Comparison of ENCODE assay signal across 12 cellular contexts in the genomic region with DNA sequence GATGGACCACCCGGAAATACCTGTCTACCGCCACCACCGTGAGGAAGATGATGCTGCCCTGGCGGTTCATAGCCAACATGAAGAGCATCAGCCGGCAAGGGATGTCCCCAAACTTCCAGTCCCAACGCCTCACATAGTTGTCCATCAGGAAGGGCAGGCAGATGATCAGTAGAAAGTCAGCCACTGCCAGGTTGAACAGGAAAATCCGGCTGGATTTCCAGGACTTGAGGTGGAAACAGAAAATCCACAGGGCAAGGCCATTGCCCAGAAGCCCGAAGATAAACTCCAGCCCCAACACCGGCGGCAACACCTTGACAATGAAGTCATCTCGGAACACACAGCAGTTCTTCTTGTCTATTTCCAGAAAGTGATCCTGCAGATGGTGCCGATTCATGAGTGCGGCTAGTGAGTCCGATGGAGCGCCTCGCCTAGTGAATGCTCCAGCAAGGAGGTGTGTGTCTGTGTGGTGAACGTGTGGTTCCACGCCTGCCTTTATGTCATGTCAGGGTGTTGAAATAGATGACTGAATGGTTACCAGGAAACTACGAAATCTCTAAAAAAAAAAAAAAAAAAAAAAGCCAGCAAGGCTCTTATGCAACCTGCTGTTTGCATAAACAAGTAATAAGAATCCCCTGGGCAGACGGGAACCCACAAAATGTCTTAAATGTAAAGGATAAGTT. TPM values are rescaled to one million over a fixed set of nuclear protein-coding genes. Genes with fewer than 3 reads are reported as not detected.
DNase-seq lines count a peak whose midpoint lies in the region; ATAC-seq and TF ChIP-seq lines count a peak whose summit lies in the region.
"Not testable (repeated sequence)": the region's sequence is repeated elsewhere in the genome, so short reads cannot be mapped to it uniquely, and the experiment has no call there.
"Had no signal": no experiment of that assay in that cellular context is flagged by ENCODE, and none has a peak within 500 bp of the region (broad histone marks: within the 10 kb centered on the region; RNA-seq: fewer than 3 reads in every experiment).

A gene (minus strand): TSS at position 468 of the 680 bp plus-strand sequence. CDS start 74 bp downstream, at position 394.

- not testable (repeated sequence) for H3K9ac ChIP-seq in adipocyte (ENCODE audit: low read length)

- H3K4me1 ChIP-seq in adipocyte (ENCODE audit: control insufficient read depth, insufficient read depth, low read length) (peaks cover 18% of the 10 kb centered on the region), esophagus squamous epithelium (peaks cover 0 to 47% (median 0%) of the 10 kb centered on the region in 3 donors)
- not testable (repeated sequence) for H3K4me1 ChIP-seq in mucosa of descending colon (ENCODE audit: low read depth)

- peak in 2 of 4 donors; percentile 42 to 56 for TF ChIP-seq POLR2A in esophagus squamous epithelium (IDR thresholded peaks at IDR 0.05)

- TF ChIP-seq CTCF in HL-60 (IDR thresholded peaks at IDR 0.05; ENCODE audit: insufficient read depth, low read length); esophagus squamous epithelium (IDR thresholded peaks at IDR 0.05); mucosa of descending colon (IDR thresholded peaks at IDR 0.05): not testable (repeated sequence)

- H3K27ac ChIP-seq in HL-60 (replicated peaks), result not testable (repeated sequence)
- H3K27ac ChIP-seq in esophagus squamous epithelium, result peak within 1 kb of the TSS; percentile 56 to 87 (median 76)
- peak within 1 kb of the TSS in 13 of 21 experiments; percentile 2 to 65 (median 37) for H3K27ac ChIP-seq in skin epidermis

- peak; percentile 31 for ATAC-seq in mucosa of descending colon

- H3K36me3 ChIP-seq in adipocyte (ENCODE audit: control insufficient read depth, insufficient read depth, low read length, severe bottlenecking); esophagus squamous epithelium; mucosa of descending colon (ENCODE audit: low read depth): not testable (repeated sequence)

- H3K4me3 ChIP-seq in HL-60 (replicated peaks; ENCODE audit: insufficient read depth, low read length); mucosa of descending colon: not testable (repeated sequence)
- H3K4me3 ChIP-seq in adipocyte (ENCODE audit: low read length) (peak within 1 kb of the TSS; percentile 59), esophagus squamous epithelium (peak within 1 kb of the TSS; percentile 3 to 45 (median 37)), skin epidermis (peak within 1 kb of the TSS in 5 of 7 experiments; percentile 0 to 30 (median 13))

- DNase-seq in AML-193 (lab: John Stamatoyannopoulos, UW), result peak; percentile 40
- peak; percentile 71 to 79 for DNase-seq in HL-60 (ENCODE audit: low read depth in 1 of 2, low spot score in 1 of 2)
- peak; percentile 55 for DNase-seq in NK-92 treated with Interleukin-12 subunit alpha and Interleukin-12 subunit beta, amount 100 ng/mL, for 24 hours (lab: John Stamatoyannopoulos, UW)
- peak; percentile 23 for DNase-seq in adipocyte (ENCODE audit: low read depth)
- not testable (repeated sequence) for DNase-seq in esophagus squamous epithelium (lab: John Stamatoyannopoulos, UW); mucosa of descending colon
- DNase-seq in iris pigment epithelial cell (ENCODE audit: low read depth), result peak; percentile 83

- 52% methylated on average over 8 to 11 of the region's 20 CpGs for WGBS in esophagus squamous epithelium, 2 donors

- not testable (repeated sequence) for H3K9me3 ChIP-seq in adipocyte (ENCODE audit: control insufficient read depth, low read length); esophagus squamous epithelium; mucosa of descending colon

- H3K27me3 ChIP-seq in HL-60 (ENCODE audit: insufficient read depth, poor library complexity, severe bottlenecking); adipocyte (replicated peaks; ENCODE audit: control insufficient read depth, insufficient read depth, low read length); esophagus squamous epithelium: not testable (repeated sequence)

- intact Hi-C loops in esophagus squamous epithelium (cut with DNase I); mucosa of descending colon (cut with DNase I, micrococcal nuclease): not testable (repeated sequence)

RNA-seq across cellular contexts. Expression of the gene that starts here (rescaled TPM):
- 10 to 100 TPM; 12.0 to 24.1 (median 17.7) TPM for total RNA-seq in esophagus squamous epithelium
- total RNA-seq in mucosa of descending colon, result 1 to 10 TPM in 1 of 3 donors, under 1 TPM in 1, not detected in 1; 0.22 to 1.5 TPM
- total RNA-seq: activated CD4-positive, alpha-beta memory T cell treated with anti-CD3 and anti-CD28 coated beads for 36 hours; activated naive CD4-positive, alpha-beta T cell treated with anti-CD3 and anti-CD28 coated beads for 36 hours; H1; RPMI7951 had no signal

Comparison
In these comparisons a context has a peak if more than half of its experiments do, and no peak if none do; other contexts are left out.
1. RNA of the gene that starts here (total RNA-seq): 12.0 to 24.1 TPM in esophagus squamous epithelium; 0.22 to 1.5 TPM in mucosa of descending colon; every median in the first group is over 4 times any median in the second.